2 cellular contexts compared by ENCODE assay signal in genomic region chr19:31340059-31341025, GRCh38.
TF ChIP-seq lines count a peak whose summit lies in the region.

No MANE protein-coding gene starts in this region.

TF ChIP-seq in HEK293, 187 proteins besides CTCF, POLR2A, EP300 and RAD21 (continued from another document):
- TF ChIP-seq REST (tag by site-specific recombination; IDR thresholded peaks at IDR 0.05) (no peak), FEZF1 (tag by site-specific recombination; IDR thresholded peaks at IDR 0.05) (peak; percentile 57), ZFHX2 (tag by site-specific recombination; conservative IDR thresholded peaks at IDR 0.05) (peak; percentile 38; the same call in 1 of the 2 replicates), ZNF280C (tag by site-specific recombination; IDR thresholded peaks at IDR 0.05) (no peak), OSR2 (tag by site-specific recombination; IDR thresholded peaks at IDR 0.05) (peak; percentile 55; the same call in 1 of the 2 replicates)

TF ChIP-seq in WTC11, 78 proteins besides CTCF, POLR2A, EP300 and RAD21 (continued from another document):
- TF ChIP-seq IRF1 (CRISPR knock-in tag; IDR thresholded peaks at IDR 0.05) (no peak), KAT7 (CRISPR knock-in tag; IDR thresholded peaks at IDR 0.05; ENCODE audit: borderline replicate concordance) (no peak), FOXK1 (CRISPR knock-in tag; IDR thresholded peaks at IDR 0.05) (no peak), ZBTB21 (CRISPR knock-in tag; IDR thresholded peaks at IDR 0.05; ENCODE audit: borderline replicate concordance) (no peak), MAX (CRISPR knock-in tag; IDR thresholded peaks at IDR 0.05) (no peak), AR (CRISPR knock-in tag; IDR thresholded peaks at IDR 0.05) (no peak), NFE2L1 (CRISPR knock-in tag; IDR thresholded peaks at IDR 0.05) (no peak), ATF2 (CRISPR knock-in tag; IDR thresholded peaks at IDR 0.05; ENCODE audit: borderline replicate concordance, low read depth) (no peak), ZNF512 (CRISPR knock-in tag; IDR thresholded peaks at IDR 0.05; ENCODE audit: borderline replicate concordance) (no peak)
